ENCODE assay signal across 25 cellular contexts in the genomic region with DNA sequence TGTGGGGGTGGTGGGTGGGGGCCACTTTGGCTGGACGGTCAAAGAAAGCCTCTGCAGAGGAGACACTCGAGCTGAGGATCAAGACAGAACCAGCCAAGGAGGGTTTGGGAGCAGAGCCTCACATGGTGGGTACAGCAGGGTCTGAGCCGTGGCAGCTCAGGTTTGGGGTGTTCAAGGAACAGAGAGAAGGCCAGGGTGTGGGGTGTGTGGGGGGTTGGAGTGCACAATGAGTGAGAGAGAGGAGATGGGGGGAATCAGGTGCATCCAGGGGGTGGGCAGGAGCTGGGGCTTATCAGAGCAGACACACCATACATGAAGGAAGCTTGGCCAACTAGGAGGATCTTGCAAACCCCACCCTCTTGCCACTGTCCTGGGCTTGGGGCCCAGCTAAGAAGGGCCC.
A peak's percentile ranks its signal among the peaks of the same experiment; 100 is the strongest.
DNase-seq lines count a peak whose midpoint lies in the region; ATAC-seq and TF ChIP-seq lines count a peak whose summit lies in the region.
"Had no signal": no experiment of that assay in that cellular context is flagged by ENCODE, and none has a peak within 500 bp of the region (broad histone marks: within the 10 kb centered on the region; RNA-seq: fewer than 3 reads in every experiment).

No MANE protein-coding gene starts in this region.

- H3K27ac Mint-ChIP-seq in H9 = no peak overlapping the region
- H3K27ac Mint-ChIP-seq in stimulated activated effector memory CD8-positive, alpha-beta T cell treated with anti-CD3 and anti-CD28 coated beads, Interleukin-12 subunit alpha, Interleukin-12 subunit beta, amount 100 ng/mL, for 72 hours = no peak overlapping the region
- H3K27ac Mint-ChIP-seq: CD4-positive, alpha-beta memory T cell; CD4-positive, CD25-positive, alpha-beta regulatory T cell; CD8-positive, alpha-beta memory T cell had no signal

- H3K4ac ChIP-seq in H9 (ENCODE audit: low read depth, low read length) (no peak overlapping the region), neuronal stem cell (ENCODE audit: low read length) (no peak overlapping the region)

- H3K36me3 Mint-ChIP-seq in H9 (ENCODE audit: insufficient read depth in 1 of 3, low read depth in 3 of 3) = no peaks in the 10 kb centered on the region; a peak in 1 of 7 replicates
- H3K36me3 Mint-ChIP-seq in stimulated activated effector memory CD8-positive, alpha-beta T cell treated with anti-CD3 and anti-CD28 coated beads, Interleukin-12 subunit alpha, Interleukin-12 subunit beta, amount 100 ng/mL, for 72 hours = no peaks in the 10 kb centered on the region
- H3K36me3 Mint-ChIP-seq: CD14-positive monocyte; CD4-positive, alpha-beta memory T cell; CD4-positive, CD25-positive, alpha-beta regulatory T cell; CD8-positive, alpha-beta memory T cell had no signal

- H2BK12ac ChIP-seq in H9 (ENCODE audit: insufficient read length, low read depth, low read length) (no peak overlapping the region), neuronal stem cell (ENCODE audit: low read length) (no peak overlapping the region)

- H3K4me1 ChIP-seq in H9 (ENCODE audit: insufficient read depth, low read length) (no peaks in the 10 kb centered on the region), neuronal stem cell (ENCODE audit: control insufficient read depth in 2 of 2, insufficient read depth in 1 of 2, low read depth in 1 of 2, low read length in 2 of 2) (peaks cover 0 to 11% of the 10 kb centered on the region in 2 donors)

- H4K5ac ChIP-seq in H9 (ENCODE audit: insufficient read length, low read depth, low read length) = no peak overlapping the region

- no peaks in the 10 kb centered on the region for H4K20me1 ChIP-seq in H9 (ENCODE audit: control insufficient read depth, insufficient read depth, insufficient read length)
- H4K20me1 ChIP-seq: BLaER1 had no signal

- H2BK15ac ChIP-seq in H9 (ENCODE audit: low read depth, low read length) (no peak overlapping the region), neuronal stem cell (ENCODE audit: low read length) (peak overlapping the region; percentile 55)

- H2AFZ ChIP-seq in H9 (ENCODE audit: low read length) (no peak overlapping the region), neuronal stem cell (ENCODE audit: low read length) (no peak overlapping the region)

- peaks cover 12 to 14% of the 10 kb centered on the region in 2 experiments; a peak in 3 of 4 replicates for H3K4me1 Mint-ChIP-seq in H9
- H3K4me1 Mint-ChIP-seq in stimulated activated effector memory CD8-positive, alpha-beta T cell treated with anti-CD3 and anti-CD28 coated beads, Interleukin-12 subunit alpha, Interleukin-12 subunit beta, amount 100 ng/mL, for 72 hours = no peaks in the 10 kb centered on the region
- H3K4me1 Mint-ChIP-seq: CD14-positive monocyte; CD4-positive, alpha-beta memory T cell; CD4-positive, CD25-positive, alpha-beta regulatory T cell; CD8-positive, alpha-beta memory T cell had no signal

- H3K9me3 Mint-ChIP-seq in H9 = no peaks in the 10 kb centered on the region
- H3K9me3 Mint-ChIP-seq in stimulated activated effector memory CD8-positive, alpha-beta T cell treated with anti-CD3 and anti-CD28 coated beads, Interleukin-12 subunit alpha, Interleukin-12 subunit beta, amount 100 ng/mL, for 72 hours = no peaks in the 10 kb centered on the region

- H3K14ac ChIP-seq in H9 (ENCODE audit: insufficient read depth, low read length) (0 out of 2 replicates have a peak overlapping the region, but pooled peaks have one; percentile 30), neuronal stem cell (ENCODE audit: low read length) (no peak overlapping the region)

- WGBS in H9 (ENCODE audit: extremely low coverage, insufficient read length, low lambda C conversion rate) = no CpG with 5 or more reads among the region's 3 CpGs
- no CpG with 5 or more reads among the region's 3 CpGs for WGBS in neuronal stem cell (ENCODE audit: extremely low coverage in 2 of 2, insufficient read length in 2 of 2, insufficient replicate concordance in 1 of 2), 2 donors

- no peak overlapping the region for H3T11ph ChIP-seq in H9 (ENCODE audit: low read length)

- H2BK120ac ChIP-seq in H9 (ENCODE audit: low read depth, low read length, poor library complexity, severe bottlenecking) = no peak overlapping the region
- H2BK120ac ChIP-seq in neuronal stem cell (ENCODE audit: low read depth, low read length) = no peak overlapping the region

- H3K23ac ChIP-seq in H9 (ENCODE audit: insufficient read length, low read depth, low read length) (no peak overlapping the region), neuronal stem cell (ENCODE audit: low read depth, low read length, poor library complexity) (no peak overlapping the region)

- H2AK5ac ChIP-seq in H9 (ENCODE audit: insufficient read length, low read length) (no peak overlapping the region), neuronal stem cell (ENCODE audit: low read depth, low read length) (no peak overlapping the region)

- H3K9ac ChIP-seq in H9 (ENCODE audit: extremely low read depth, insufficient read length, low read length) (no peak overlapping the region), neuronal stem cell (ENCODE audit: low read depth, low read length, poor library complexity) (no peak overlapping the region)
- H3K9ac ChIP-seq: BLaER1 had no signal

- H3K79me2 ChIP-seq in H9 (ENCODE audit: insufficient read depth, low read length) = no peaks in the 10 kb centered on the region

- H3K27ac ChIP-seq in H9 (ENCODE audit: insufficient read length, low read depth, low read length) (no peak overlapping the region), coronary artery (no peak overlapping the region), neuronal stem cell (replicated peaks; ENCODE audit: low read length) (no peak overlapping the region)
- H3K27ac ChIP-seq: BLaER1 had no signal

- no peaks in the 10 kb centered on the region for H3K36me3 ChIP-seq in neuronal stem cell (replicated peaks in 1 of 2; ENCODE audit: control insufficient read depth in 2 of 2, insufficient read depth in 2 of 2, low read length in 2 of 2)
- H3K36me3 ChIP-seq: BE2C, BLaER1 had no signal

- peak; percentile 15 for ATAC-seq in stimulated activated effector memory CD8-positive, alpha-beta T cell treated with anti-CD3 and anti-CD28 coated beads, Interleukin-12 subunit alpha, Interleukin-12 subunit beta, amount 100 ng/mL, for 72 hours
- ATAC-seq in HG02973 (IDR thresholded peaks at IDR 0.05; ENCODE audit: unreplicated experiment) = no peak
- no peak for ATAC-seq in GM18502 (IDR thresholded peaks at IDR 0.05; ENCODE audit: poor library complexity, unreplicated experiment)
- ATAC-seq: GM12878 had no signal

- no peaks in the 10 kb centered on the region for H3K79me1 ChIP-seq in H9 (ENCODE audit: insufficient read depth, low read depth, low read length, poor library complexity, severe bottlenecking)
- H3K79me1 ChIP-seq in neuronal stem cell (ENCODE audit: low read depth, low read length) = no peaks in the 10 kb centered on the region

- H2BK5ac ChIP-seq in H9 (ENCODE audit: insufficient read length, low read length) (no peak overlapping the region), neuronal stem cell (ENCODE audit: low read length) (no peak overlapping the region)

- H3K4me3 ChIP-seq in coronary artery = no peak overlapping the region
- no peak overlapping the region for H3K4me3 ChIP-seq in neuronal stem cell (ENCODE audit: low read length in 2 of 2)
- H3K4me3 ChIP-seq: BLaER1, GM12878 had no signal

- no peak for TF ChIP-seq CTCF in H9 (conservative IDR thresholded peaks at IDR 0.05)
- no peak for TF ChIP-seq CTCF in coronary artery (IDR thresholded peaks at IDR 0.05)

- H2BK20ac ChIP-seq in H9 (ENCODE audit: low read depth, low read length, poor library complexity, severe bottlenecking) = no peak overlapping the region

- no peaks in the 10 kb centered on the region for H3K27me3 ChIP-seq in H9 (ENCODE audit: insufficient read depth, low read length)
- peaks cover 0 to 3% (median 0%) of the 10 kb centered on the region in 3 experiments for H3K27me3 ChIP-seq in neuronal stem cell (ENCODE audit: control insufficient read depth in 3 of 3, insufficient read depth in 3 of 3, low read depth in 1 of 3, low read length in 3 of 3)
- H3K27me3 ChIP-seq: BE2C, BLaER1 had no signal

- H4K8ac ChIP-seq in H9 (replicated peaks; ENCODE audit: insufficient read length, low read depth, low read length) (no peak overlapping the region), neuronal stem cell (ENCODE audit: low read depth, low read length) (no peak overlapping the region)

- H3K18ac ChIP-seq in H9 (ENCODE audit: insufficient read length, low read depth, low read length) (no peak overlapping the region), neuronal stem cell (ENCODE audit: low read length) (no peak overlapping the region)

- peaks cover 3% of the 10 kb centered on the region for H3K27me3 Mint-ChIP-seq in H9 (ENCODE audit: low read depth)

- H4K91ac ChIP-seq in H9 (ENCODE audit: insufficient read length, low read depth, low read length) = no peak overlapping the region
- H4K91ac ChIP-seq in neuronal stem cell (ENCODE audit: low read depth, low read length, poor library complexity) = no peak overlapping the region

- no peaks in the 10 kb centered on the region for H3K23me2 ChIP-seq in H9 (ENCODE audit: insufficient read length, low read depth, low read length, poor library complexity, severe bottlenecking)

- H3K4me3 Mint-ChIP-seq in H9 = no peak overlapping the region
- H3K4me3 Mint-ChIP-seq in stimulated activated effector memory CD8-positive, alpha-beta T cell treated with anti-CD3 and anti-CD28 coated beads, Interleukin-12 subunit alpha, Interleukin-12 subunit beta, amount 100 ng/mL, for 72 hours = no peak overlapping the region
- H3K4me3 Mint-ChIP-seq: CD14-positive monocyte; CD4-positive, alpha-beta memory T cell; CD4-positive, CD25-positive, alpha-beta regulatory T cell; CD8-positive, alpha-beta memory T cell had no signal

- H3K56ac ChIP-seq in H9 (ENCODE audit: insufficient read length, low read depth, low read length) = no peak overlapping the region

- no peak overlapping the region for H3K4me2 ChIP-seq in H9 (ENCODE audit: insufficient read depth, insufficient read length, low read length)
- no peak overlapping the region for H3K4me2 ChIP-seq in neuronal stem cell (ENCODE audit: insufficient read depth, low read length, poor library complexity, severe bottlenecking)
- H3K4me2 ChIP-seq: BLaER1 had no signal

- peak; percentile 11 for DNase-seq in H9
- peak; percentile 46 for DNase-seq in coronary artery (ENCODE audit: low spot score)
- DNase-seq in neuronal stem cell (ENCODE audit: low spot score) = no peak
- DNase-seq in stimulated activated effector memory CD8-positive, alpha-beta T cell treated with anti-CD3 and anti-CD28 coated beads, Interleukin-12 subunit alpha, Interleukin-12 subunit beta, amount 100 ng/mL, for 72 hours (ENCODE audit: low spot score in 2 of 2) = no peak
- DNase-seq in hepatic stellate cell (ENCODE audit: low spot score) = no peak
- DNase-seq: 8988T; ACHN; BE2C; C1 segment of cervical spinal cord; CD4-positive, alpha-beta memory T cell; CD4-positive, CD25-positive, alpha-beta regulatory T cell; CD8-positive, alpha-beta memory T cell; COR-L47; DMS 273 treated with DMSO at 0.1 percent for 48 hours; DMS153; DMS53; DMS79; DND-41; EL; GDM1 had no signal

- H3K9me3 ChIP-seq in H9 (ENCODE audit: control insufficient read depth, low read depth, low read length) (no peaks in the 10 kb centered on the region), neuronal stem cell (replicated peaks in 1 of 2; ENCODE audit: control insufficient read depth in 2 of 2, insufficient read depth in 1 of 2, low read depth in 1 of 2, low read length in 2 of 2) (no peaks in the 10 kb centered on the region)
- H3K9me3 ChIP-seq: BE2C, BLaER1 had no signal

Comparison
In these comparisons a context has a peak if more than half of its experiments do, and no peak if none do; other contexts are left out.
1. DNase-seq: peak in H9 (single experiment) and coronary artery (single experiment); none in neuronal stem cell (single experiment), stimulated activated effector memory CD8-positive, alpha-beta T cell treated with anti-CD3 and anti-CD28 coated beads, Interleukin-12 subunit alpha, Interleukin-12 subunit beta, amount 100 ng/mL, for 72 hours (0 of 2) and hepatic stellate cell (single experiment).